Comparison of ENCODE assay signal across 11 cellular contexts in the genomic region with DNA sequence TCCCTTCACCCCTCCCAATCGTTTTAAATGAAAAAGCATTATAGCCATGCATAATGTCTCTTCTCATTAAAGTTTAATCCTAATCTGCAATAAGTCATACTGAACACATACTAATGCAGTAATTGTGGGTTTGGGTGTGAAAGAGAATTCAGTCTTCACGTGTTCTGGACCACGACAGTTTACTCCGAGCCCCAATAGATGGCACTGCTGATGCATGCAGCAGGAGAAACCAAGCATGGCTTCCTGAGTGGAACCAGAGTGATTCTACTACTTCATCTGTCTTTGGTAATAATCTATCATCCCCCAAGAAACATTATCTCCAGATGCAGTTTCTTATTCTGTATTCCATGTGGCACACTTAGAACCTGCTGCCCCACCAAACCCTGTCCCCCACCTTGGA. TPM values are rescaled to one million over a fixed set of nuclear protein-coding genes. Genes with fewer than 3 reads are reported as not detected.
DNase-seq lines count a peak whose midpoint lies in the region; ATAC-seq and TF ChIP-seq lines count a peak whose summit lies in the region.
"Had no signal": no experiment of that assay in that cellular context is flagged by ENCODE, and none has a peak within 500 bp of the region (broad histone marks: within the 10 kb centered on the region; RNA-seq: fewer than 3 reads in every experiment).

No MANE protein-coding gene starts in this region.

- POLR2A ChIA-PET in HEK293T (lab: Yijun Ruan, JAX): no interaction called here

- no peak for TF ChIP-seq POLR2A in Peyer's patch (IDR thresholded peaks at IDR 0.05)

- in situ Hi-C loops in astrocyte of the spinal cord (cut with HindIII; ENCODE audit: low sequenced_read_pairs): no loop called here

- DNase-seq in Ammon's horn (ENCODE audit: low spot score) (peak; percentile 72), HCEC 1CT (peak; percentile 32), astrocyte of the spinal cord (ENCODE audit: low read depth, low spot score) (no peak), left lobe of liver (ENCODE audit: low spot score) (no peak), Peyer's patch (no peak), HEK293T (ENCODE audit: extremely low spot score) (no peak)
- DNase-seq: T-helper 2 cell had no signal

- H3K4me1 ChIP-seq in Peyer's patch: no peaks in the 10 kb centered on the region
- H3K4me1 ChIP-seq: prostate gland had no signal

- H3K36me3 ChIP-seq in Peyer's patch: no peaks in the 10 kb centered on the region
- H3K36me3 ChIP-seq: prostate gland had no signal

- ATAC-seq in left lobe of liver: peak; percentile 59
- ATAC-seq in HG03469 (IDR thresholded peaks at IDR 0.05; ENCODE audit: unreplicated experiment): no peak
- ATAC-seq in GM19351 (IDR thresholded peaks at IDR 0.05; ENCODE audit: unreplicated experiment): no peak
- ATAC-seq: stimulated activated effector memory CD8-positive, alpha-beta T cell treated with anti-CD3 and anti-CD28 coated beads, Interleukin-12 subunit alpha, Interleukin-12 subunit beta, amount 100 ng/mL, for 72 hours had no signal

- no peaks in the 10 kb centered on the region for H3K27me3 ChIP-seq in Peyer's patch

- no peak overlapping the region for H3K4me3 ChIP-seq in astrocyte of the spinal cord (ENCODE audit: low read depth, low read length)
- no peak overlapping the region for H3K4me3 ChIP-seq in Peyer's patch
- H3K4me3 ChIP-seq: prostate gland had no signal

- no peaks in the 10 kb centered on the region for H3K9me3 ChIP-seq in Peyer's patch
- H3K9me3 ChIP-seq: prostate gland had no signal

- peak; percentile 38 for TF ChIP-seq CTCF in astrocyte of the spinal cord (IDR thresholded peaks at IDR 0.05; ENCODE audit: low read depth, low read length)
- TF ChIP-seq CTCF in Peyer's patch (IDR thresholded peaks at IDR 0.05): peak in 2 of 6 experiments; percentile 3 to 5

- H3K27ac ChIP-seq in Peyer's patch: no peak overlapping the region
- H3K27ac ChIP-seq: prostate gland had no signal

- CTCF ChIA-PET in HEK293T (lab: Yijun Ruan, JAX): interaction anchor here (0.5 to 0.7 kb wide), 3 partner anchors 11 to 129 kb away, joined by 3 to 4 read pairs (median 3); no protein-coding TSS in a partner anchor

TF ChIP-seq in HEK293T, 16 proteins besides CTCF, POLR2A, EP300 and RAD21:
- TF ChIP-seq LEF1 (IDR thresholded peaks at IDR 0.05; ENCODE audit: borderline replicate concordance) (no peak), BHLHE40 (IDR thresholded peaks at IDR 0.05; ENCODE audit: borderline replicate concordance) (no peak), ARNT (IDR thresholded peaks at IDR 0.05) (no peak), SUZ12 (IDR thresholded peaks at IDR 0.05) (no peak), PKNOX1 (IDR thresholded peaks at IDR 0.05) (no peak), NFRKB (IDR thresholded peaks at IDR 0.05) (no peak), SP1 (IDR thresholded peaks at IDR 0.05) (no peak), FOXM1 (IDR thresholded peaks at IDR 0.05; ENCODE audit: borderline replicate concordance) (no peak), L3MBTL2 (conservative IDR thresholded peaks at IDR 0.05) (no peak), FOXK2 (IDR thresholded peaks at IDR 0.05) (no peak), TARDBP (IDR thresholded peaks at IDR 0.05) (no peak), CTBP1 (IDR thresholded peaks at IDR 0.05; ENCODE audit: borderline replicate concordance) (no peak)

RNA-seq across cellular contexts. Expression of gene LAMA1, which starts 47.0 kb away (rescaled TPM):
- total RNA-seq in left lobe of liver: 0.33 TPM
- 1 to 10 TPM in 3 of 4 donors, not detected in 1; 1.8 to 3.5 (median 2.2) TPM for total RNA-seq in Peyer's patch

Comparison
In these comparisons a context has a peak if more than half of its experiments do, and no peak if none do; other contexts are left out.
1. DNase-seq: peak in Ammon's horn (single experiment) and HCEC 1CT (single experiment); none in astrocyte of the spinal cord (single experiment), left lobe of liver (single experiment), Peyer's patch (0 of 3) and HEK293T (single experiment).